19 cellular contexts compared by ENCODE assay signal in the genomic region with DNA sequence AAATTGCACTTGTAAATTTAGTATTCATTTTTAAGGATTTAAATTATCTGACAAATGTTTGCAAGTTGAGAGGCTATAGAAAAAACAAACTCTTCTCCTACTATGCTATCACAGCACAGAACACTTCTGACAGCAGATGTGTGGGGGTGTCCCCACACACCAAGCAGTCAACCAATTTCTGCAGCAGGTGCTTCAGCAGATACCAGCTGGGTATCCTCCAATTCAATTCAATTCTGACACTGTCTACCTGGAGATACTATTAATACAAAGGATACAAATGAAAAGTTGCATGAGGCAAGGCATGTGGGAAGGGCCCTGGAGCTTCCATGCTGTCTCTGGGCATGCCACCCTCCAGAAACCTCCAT. TPM values are rescaled to one million over a fixed set of nuclear protein-coding genes. Genes with fewer than 3 reads are reported as not detected.
DNase-seq lines count a peak whose midpoint lies in the region; ATAC-seq and TF ChIP-seq lines count a peak whose summit lies in the region.
"Had no signal": no experiment of that assay in that cellular context is flagged by ENCODE, and none has a peak within 500 bp of the region (broad histone marks: within the 10 kb centered on the region; RNA-seq: fewer than 3 reads in every experiment).

No MANE protein-coding gene starts in this region.

- H3K4me3 Mint-ChIP-seq in activated T-cell treated with anti-CD3 and anti-CD28 coated beads, Interleukin-2, amount 50 U/mL, for 4 hours = no peak overlapping the region
- H3K4me3 Mint-ChIP-seq in activated naive CD8-positive, alpha-beta T cell treated with anti-CD3 and anti-CD28 coated beads, Interleukin-2, amount 50 U/mL, for 24 hours = no peak overlapping the region

- H3K27ac Mint-ChIP-seq in activated naive CD8-positive, alpha-beta T cell treated with anti-CD3 and anti-CD28 coated beads, Interleukin-2, amount 50 U/mL, for 24 hours = peak overlapping the region; percentile 52

- H3K27me3 Mint-ChIP-seq in activated T-cell treated with anti-CD3 and anti-CD28 coated beads, Interleukin-2, amount 50 U/mL, for 4 hours (ENCODE audit: low read depth) = no peaks in the 10 kb centered on the region
- no peaks in the 10 kb centered on the region for H3K27me3 Mint-ChIP-seq in activated naive CD8-positive, alpha-beta T cell treated with anti-CD3 and anti-CD28 coated beads, Interleukin-2, amount 50 U/mL, for 24 hours

- TF ChIP-seq POLR2A in GM18505 (IDR thresholded peaks at IDR 0.05; ENCODE audit: borderline replicate concordance, extremely low read depth, insufficient read depth, insufficient read length) = no peak

- ATAC-seq in activated T-cell treated with anti-CD3 and anti-CD28 coated beads, Interleukin-2, amount 50 U/mL, for 4 hours = peak; percentile 18 to 37
- ATAC-seq in activated naive CD8-positive, alpha-beta T cell treated with anti-CD3 and anti-CD28 coated beads, Interleukin-2, amount 50 U/mL, for 24 hours = no peak
- no peak for ATAC-seq in GM18505 (IDR thresholded peaks at IDR 0.05; ENCODE audit: unreplicated experiment)
- no peak for ATAC-seq in HG03457 (IDR thresholded peaks at IDR 0.05; ENCODE audit: unreplicated experiment)
- ATAC-seq: gastroesophageal sphincter, left lung had no signal

- peaks cover 76% of the 10 kb centered on the region for H3K4me1 Mint-ChIP-seq in activated T-cell treated with anti-CD3 and anti-CD28 coated beads, Interleukin-2, amount 50 U/mL, for 4 hours (ENCODE audit: low read depth)
- peaks cover 68% of the 10 kb centered on the region for H3K4me1 Mint-ChIP-seq in activated naive CD8-positive, alpha-beta T cell treated with anti-CD3 and anti-CD28 coated beads, Interleukin-2, amount 50 U/mL, for 24 hours

- peak overlapping the region; percentile 71 for H3K27ac ChIP-seq in KOPT-K1 (ENCODE audit: low read depth, low read length, poor library complexity, severe bottlenecking)
- H3K27ac ChIP-seq: C4-2B, colonic mucosa, gastroesophageal sphincter, left lung, testis, uterus had no signal

- peaks cover 30% of the 10 kb centered on the region for H3K36me3 ChIP-seq in KOPT-K1 (ENCODE audit: insufficient read depth, low read length)
- H3K36me3 ChIP-seq: colonic mucosa, uterus had no signal

- H3K36me3 Mint-ChIP-seq in activated T-cell treated with anti-CD3 and anti-CD28 coated beads, Interleukin-2, amount 50 U/mL, for 4 hours (ENCODE audit: insufficient read depth) = peaks cover 51% of the 10 kb centered on the region
- H3K36me3 Mint-ChIP-seq in activated naive CD8-positive, alpha-beta T cell treated with anti-CD3 and anti-CD28 coated beads, Interleukin-2, amount 50 U/mL, for 24 hours (ENCODE audit: low read depth) = peaks cover 69% of the 10 kb centered on the region

- DNase-seq in activated T-cell treated with anti-CD3 and anti-CD28 coated beads, Interleukin-2, amount 50 U/mL, for 4 hours = no peak
- no peak for DNase-seq in activated T-cell treated with anti-CD3 and anti-CD28 coated beads for 4 hours
- DNase-seq in activated naive CD8-positive, alpha-beta T cell treated with anti-CD3 and anti-CD28 coated beads, Interleukin-2, amount 50 U/mL, for 24 hours = no peak
- peak; percentile 32 for DNase-seq in putamen (ENCODE audit: low spot score)
- DNase-seq: mesendoderm, NCI-H1048, NCI-H187 treated with DMSO at 0.1 percent for 48 hours, NCI-H526, occipital lobe, SIG-M5, testis, uterus had no signal

- peaks cover 50% of the 10 kb centered on the region for H3K9me3 Mint-ChIP-seq in activated T-cell treated with anti-CD3 and anti-CD28 coated beads, Interleukin-2, amount 50 U/mL, for 4 hours
- H3K9me3 Mint-ChIP-seq in activated naive CD8-positive, alpha-beta T cell treated with anti-CD3 and anti-CD28 coated beads, Interleukin-2, amount 50 U/mL, for 24 hours = peaks cover 55% of the 10 kb centered on the region

- peaks cover 54% of the 10 kb centered on the region for H3K9me3 ChIP-seq in KOPT-K1 (ENCODE audit: insufficient read depth, low read length, poor library complexity, severe bottlenecking)
- H3K9me3 ChIP-seq: colonic mucosa, testis, uterus had no signal

RNA-seq across cellular contexts. Expression of gene PCNX1, which starts 35.1 kb away (rescaled TPM):
- total RNA-seq in activated T-cell treated with anti-CD3 and anti-CD28 coated beads, Interleukin-2, amount 50 U/mL, for 4 hours = 10 to 100 TPM; 26.4 to 30.8 (median 28.3) TPM

Comparison
In these comparisons a context has a peak if more than half of its experiments do, and no peak if none do; other contexts are left out.
1. ATAC-seq: peak in activated T-cell treated with anti-CD3 and anti-CD28 coated beads, Interleukin-2, amount 50 U/mL, for 4 hours (2 of 2); none in activated naive CD8-positive, alpha-beta T cell treated with anti-CD3 and anti-CD28 coated beads, Interleukin-2, amount 50 U/mL, for 24 hours (single experiment), GM18505 (single experiment) and HG03457 (single experiment).